8 cellular contexts compared by ENCODE assay signal in genomic region chr1:182781849-182782586, GRCh38. TPM values are rescaled to one million over a fixed set of nuclear protein-coding genes. Genes with fewer than 3 reads are reported as not detected.
DNase-seq lines count a peak whose midpoint lies in the region; ATAC-seq, FAIRE-seq and TF ChIP-seq lines count a peak whose summit lies in the region.

No MANE protein-coding gene starts in this region.

- H3K27me3 Mint-ChIP-seq in astrocyte (ENCODE audit: low read depth, unreplicated experiment) = no peaks in the 10 kb centered on the region

- H3K9ac ChIP-seq in astrocyte (ENCODE audit: low read length) = no peak overlapping the region

- H3K27me3 ChIP-seq in astrocyte (ENCODE audit: insufficient read depth, low read length) = peaks cover 5% of the 10 kb centered on the region

- peak; percentile 65 for DNase-seq in EH (ENCODE audit: low read depth)
- peak; percentile 22 for DNase-seq in NCI-H2029 treated with DMSO at 0.1 percent for 48 hours (lab: John Stamatoyannopoulos, UW)
- peak; percentile 34 for DNase-seq in T-helper 22 cell (ENCODE audit: low read depth)
- DNase-seq in astrocyte (ENCODE audit: low read depth) = no peak
- peak in 43 of 51 donors; percentile 4 to 78 (median 44) for DNase-seq in hypothalamus (lab: John Stamatoyannopoulos, UW)
- DNase-seq in stimulated activated CD4-positive, alpha-beta T cell treated with anti-CD3 and anti-CD28 coated beads, Interleukin-15, amount 100 ng/mL, for 24 hours = peak; percentile 82
- no peak for DNase-seq in cerebellum (ENCODE audit: low spot score)

- H3K79me2 ChIP-seq in astrocyte (ENCODE audit: insufficient read depth, low read length) = no peaks in the 10 kb centered on the region

- H3K4me3 ChIP-seq in astrocyte (ENCODE audit: insufficient read depth, low read depth, low read length) = no peak overlapping the region

- peak; percentile 51 for TF ChIP-seq CTCF in astrocyte (IDR thresholded peaks at IDR 0.05; ENCODE audit: insufficient read depth, low read depth, low read length)

- peak; percentile 65 for ATAC-seq in HG02678 (IDR thresholded peaks at IDR 0.05; ENCODE audit: unreplicated experiment)

- H3K27ac ChIP-seq in astrocyte (ENCODE audit: low read depth, low read length) = no peak overlapping the region

- H3K9me3 ChIP-seq in astrocyte (ENCODE audit: insufficient read depth, low read depth, low read length) = no peaks in the 10 kb centered on the region

- H3K4me1 ChIP-seq in astrocyte (ENCODE audit: insufficient read depth, low read length) = no peaks in the 10 kb centered on the region

- H3K4me3 Mint-ChIP-seq in astrocyte (ENCODE audit: unreplicated experiment) = no peak overlapping the region

- H4K20me1 ChIP-seq in astrocyte (ENCODE audit: insufficient read depth, low read length) = no peaks in the 10 kb centered on the region

- H3K36me3 ChIP-seq in astrocyte (ENCODE audit: insufficient read depth, low read length) = no peaks in the 10 kb centered on the region

- no peak for FAIRE-seq in astrocyte (lab: Jason Lieb, UNC)

- H3K27ac Mint-ChIP-seq in astrocyte (ENCODE audit: unreplicated experiment) = no peak overlapping the region

- no peak overlapping the region for H2AFZ ChIP-seq in astrocyte (ENCODE audit: low read depth, low read length)

- H3K4me1 Mint-ChIP-seq in astrocyte (ENCODE audit: low read depth, unreplicated experiment) = peaks cover 5% of the 10 kb centered on the region

- no peak overlapping the region for H3K4me2 ChIP-seq in astrocyte (ENCODE audit: low read length)

- no peaks in the 10 kb centered on the region for H3K36me3 Mint-ChIP-seq in astrocyte (ENCODE audit: low read depth, unreplicated experiment)

- H3K9me3 Mint-ChIP-seq in astrocyte (ENCODE audit: unreplicated experiment) = no peaks in the 10 kb centered on the region

RNA-seq across cellular contexts. Expression of gene NPL, which starts 7.6 kb away (rescaled TPM):
- 3.3 TPM in 2 replicates for total RNA-seq in astrocyte
- 5.1 TPM for total RNA-seq in cerebellum

RNA-seq across cellular contexts. Expression of gene DHX9, which starts 57.1 kb away (rescaled TPM):
- 156 and 169 TPM in 2 replicates for total RNA-seq in astrocyte
- 211 TPM for total RNA-seq in cerebellum

Comparison
In these comparisons a context has a peak if more than half of its experiments do, and no peak if none do; other contexts are left out.
1. DNase-seq: peak in EH (single experiment), NCI-H2029 treated with DMSO at 0.1 percent for 48 hours (single experiment), T-helper 22 cell (single experiment), hypothalamus (43 of 51) and stimulated activated CD4-positive, alpha-beta T cell treated with anti-CD3 and anti-CD28 coated beads, Interleukin-15, amount 100 ng/mL, for 24 hours (single experiment); none in astrocyte (single experiment) and cerebellum (single experiment).